Comparison of ENCODE assay signal across 1 cellular context in the genomic region with DNA sequence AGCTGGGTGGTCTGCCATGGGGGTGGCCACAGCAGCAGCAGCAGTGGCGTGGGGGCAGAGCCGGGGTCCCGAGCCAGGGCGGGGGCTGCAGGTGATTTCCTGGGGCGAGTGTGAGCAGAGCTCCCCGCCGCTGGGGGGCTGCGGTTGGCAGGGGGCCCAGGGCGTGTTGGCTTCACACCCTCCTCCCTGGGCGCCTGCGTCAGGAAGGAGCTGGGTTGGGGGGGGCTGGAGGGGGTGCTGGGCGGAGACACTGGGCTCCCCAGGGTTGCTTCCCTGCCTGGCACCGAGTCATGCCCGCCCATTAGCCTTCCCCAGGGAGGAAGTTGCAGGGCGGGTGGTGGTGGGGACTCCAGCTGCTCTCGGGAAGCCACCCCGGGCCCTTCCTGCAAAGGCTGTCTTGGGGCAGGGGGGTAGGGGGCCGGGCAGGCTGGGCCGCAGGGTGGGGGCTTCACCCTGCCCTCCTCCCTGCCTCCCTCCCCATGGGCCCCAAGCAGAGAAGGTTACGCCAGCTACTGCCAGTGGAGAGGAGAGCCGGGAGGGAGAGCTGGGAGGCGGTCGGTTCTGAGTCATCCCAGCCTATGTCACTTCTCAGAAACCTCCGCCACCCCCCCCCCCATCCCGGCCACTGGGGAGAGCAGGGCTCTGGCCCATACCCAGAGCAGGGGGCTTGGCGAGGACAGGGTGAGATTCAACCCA.
TF ChIP-seq lines count a peak whose summit lies in the region.

No MANE protein-coding gene starts in this region.

TF ChIP-seq in HepG2, 621 proteins besides CTCF, POLR2A, EP300 and RAD21 (continued from another document):
- TF ChIP-seq, protein P1, sequence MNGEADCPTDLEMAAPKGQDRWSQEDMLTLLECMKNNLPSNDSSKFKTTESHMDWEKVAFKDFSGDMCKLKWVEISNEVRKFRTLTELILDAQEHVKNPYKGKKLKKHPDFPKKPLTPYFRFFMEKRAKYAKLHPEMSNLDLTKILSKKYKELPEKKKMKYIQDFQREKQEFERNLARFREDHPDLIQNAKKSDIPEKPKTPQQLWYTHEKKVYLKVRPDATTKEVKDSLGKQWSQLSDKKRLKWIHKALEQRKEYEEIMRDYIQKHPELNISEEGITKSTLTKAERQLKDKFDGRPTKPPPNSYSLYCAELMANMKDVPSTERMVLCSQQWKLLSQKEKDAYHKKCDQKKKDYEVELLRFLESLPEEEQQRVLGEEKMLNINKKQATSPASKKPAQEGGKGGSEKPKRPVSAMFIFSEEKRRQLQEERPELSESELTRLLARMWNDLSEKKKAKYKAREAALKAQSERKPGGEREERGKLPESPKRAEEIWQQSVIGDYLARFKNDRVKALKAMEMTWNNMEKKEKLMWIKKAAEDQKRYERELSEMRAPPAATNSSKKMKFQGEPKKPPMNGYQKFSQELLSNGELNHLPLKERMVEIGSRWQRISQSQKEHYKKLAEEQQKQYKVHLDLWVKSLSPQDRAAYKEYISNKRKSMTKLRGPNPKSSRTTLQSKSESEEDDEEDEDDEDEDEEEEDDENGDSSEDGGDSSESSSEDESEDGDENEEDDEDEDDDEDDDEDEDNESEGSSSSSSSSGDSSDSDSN (CRISPR knock-in tag; IDR thresholded peaks at IDR 0.05) = peak; percentile 20; the same call in 1 of the 2 replicates
- TF ChIP-seq, protein P2, sequence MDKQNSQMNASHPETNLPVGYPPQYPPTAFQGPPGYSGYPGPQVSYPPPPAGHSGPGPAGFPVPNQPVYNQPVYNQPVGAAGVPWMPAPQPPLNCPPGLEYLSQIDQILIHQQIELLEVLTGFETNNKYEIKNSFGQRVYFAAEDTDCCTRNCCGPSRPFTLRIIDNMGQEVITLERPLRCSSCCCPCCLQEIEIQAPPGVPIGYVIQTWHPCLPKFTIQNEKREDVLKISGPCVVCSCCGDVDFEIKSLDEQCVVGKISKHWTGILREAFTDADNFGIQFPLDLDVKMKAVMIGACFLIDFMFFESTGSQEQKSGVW (CRISPR knock-in tag; IDR thresholded peaks at IDR 0.05; ENCODE audit: borderline replicate concordance) = no peak
- TF ChIP-seq ZNF235 (CRISPR knock-in tag; IDR thresholded peaks at IDR 0.05; ENCODE audit: borderline replicate concordance) = no peak
- TF ChIP-seq ZNF547 (CRISPR knock-in tag; IDR thresholded peaks at IDR 0.05) = no peak
- no peak for TF ChIP-seq DBP (CRISPR knock-in tag; IDR thresholded peaks at IDR 0.05; ENCODE audit: not compliant biosample characterization)
- TF ChIP-seq, protein P3, sequence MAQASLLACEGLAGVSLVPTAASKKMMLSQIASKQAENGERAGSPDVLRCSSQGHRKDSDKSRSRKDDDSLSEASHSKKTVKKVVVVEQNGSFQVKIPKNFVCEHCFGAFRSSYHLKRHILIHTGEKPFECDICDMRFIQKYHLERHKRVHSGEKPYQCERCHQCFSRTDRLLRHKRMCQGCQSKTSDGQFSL (CRISPR knock-in tag; IDR thresholded peaks at IDR 0.05) = no peak; the same call in none of the 2 replicates
- TF ChIP-seq ZNF780A (CRISPR knock-in tag; IDR thresholded peaks at IDR 0.05) = no peak
- TF ChIP-seq NFE2L1 (CRISPR knock-in tag; IDR thresholded peaks at IDR 0.05; ENCODE audit: borderline replicate concordance) = no peak
- no peak; the same call in 1 of the 2 replicates for TF ChIP-seq ZNF792 (CRISPR knock-in tag; IDR thresholded peaks at IDR 0.05)
- TF ChIP-seq MEF2D (CRISPR knock-in tag; IDR thresholded peaks at IDR 0.05) = no peak
- TF ChIP-seq MAFG (CRISPR knock-in tag; IDR thresholded peaks at IDR 0.05) = no peak
- TF ChIP-seq FOXO1 (CRISPR knock-in tag; IDR thresholded peaks at IDR 0.05) = no peak
- no peak for TF ChIP-seq ZXDC (CRISPR knock-in tag; IDR thresholded peaks at IDR 0.05)
- TF ChIP-seq ZNF276 (CRISPR knock-in tag; IDR thresholded peaks at IDR 0.05; ENCODE audit: low read depth) = no peak
- no peak for TF ChIP-seq ZNF567 (CRISPR knock-in tag; IDR thresholded peaks at IDR 0.05; ENCODE audit: borderline replicate concordance)
- no peak for TF ChIP-seq ZNF720 (CRISPR knock-in tag; IDR thresholded peaks at IDR 0.05)
- TF ChIP-seq DMTF1 (CRISPR knock-in tag; IDR thresholded peaks at IDR 0.05) = no peak
- no peak for TF ChIP-seq ZIK1 (CRISPR knock-in tag; IDR thresholded peaks at IDR 0.05; ENCODE audit: borderline replicate concordance, low read depth)
- TF ChIP-seq PHF5A (CRISPR knock-in tag; IDR thresholded peaks at IDR 0.05; ENCODE audit: low read depth, unreplicated experiment) = no peak
- TF ChIP-seq HNF4A (CRISPR knock-in tag; IDR thresholded peaks at IDR 0.05) = no peak
- 0 out of 2 replicates have a peak, but pooled peaks have one; percentile 13 for TF ChIP-seq PCBP1 (IDR thresholded peaks at IDR 0.05; ENCODE audit: borderline replicate concordance, low read depth, low read length)
- TF ChIP-seq NR2C2 (CRISPR knock-in tag; IDR thresholded peaks at IDR 0.05; ENCODE audit: borderline replicate concordance) = no peak
- no peak for TF ChIP-seq KLF11 (CRISPR knock-in tag; IDR thresholded peaks at IDR 0.05)
- TF ChIP-seq SPEN (CRISPR knock-in tag; IDR thresholded peaks at IDR 0.05; ENCODE audit: low read depth) = 0 out of 2 replicates have a peak, but pooled peaks have one; percentile 8
- TF ChIP-seq, protein P4, sequence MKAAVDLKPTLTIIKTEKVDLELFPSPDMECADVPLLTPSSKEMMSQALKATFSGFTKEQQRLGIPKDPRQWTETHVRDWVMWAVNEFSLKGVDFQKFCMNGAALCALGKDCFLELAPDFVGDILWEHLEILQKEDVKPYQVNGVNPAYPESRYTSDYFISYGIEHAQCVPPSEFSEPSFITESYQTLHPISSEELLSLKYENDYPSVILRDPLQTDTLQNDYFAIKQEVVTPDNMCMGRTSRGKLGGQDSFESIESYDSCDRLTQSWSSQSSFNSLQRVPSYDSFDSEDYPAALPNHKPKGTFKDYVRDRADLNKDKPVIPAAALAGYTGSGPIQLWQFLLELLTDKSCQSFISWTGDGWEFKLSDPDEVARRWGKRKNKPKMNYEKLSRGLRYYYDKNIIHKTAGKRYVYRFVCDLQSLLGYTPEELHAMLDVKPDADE (CRISPR knock-in tag; IDR thresholded peaks at IDR 0.05) = no peak
TF ChIP-seq in HepG2: peak in this region for 44.
